In the genomic region with DNA sequence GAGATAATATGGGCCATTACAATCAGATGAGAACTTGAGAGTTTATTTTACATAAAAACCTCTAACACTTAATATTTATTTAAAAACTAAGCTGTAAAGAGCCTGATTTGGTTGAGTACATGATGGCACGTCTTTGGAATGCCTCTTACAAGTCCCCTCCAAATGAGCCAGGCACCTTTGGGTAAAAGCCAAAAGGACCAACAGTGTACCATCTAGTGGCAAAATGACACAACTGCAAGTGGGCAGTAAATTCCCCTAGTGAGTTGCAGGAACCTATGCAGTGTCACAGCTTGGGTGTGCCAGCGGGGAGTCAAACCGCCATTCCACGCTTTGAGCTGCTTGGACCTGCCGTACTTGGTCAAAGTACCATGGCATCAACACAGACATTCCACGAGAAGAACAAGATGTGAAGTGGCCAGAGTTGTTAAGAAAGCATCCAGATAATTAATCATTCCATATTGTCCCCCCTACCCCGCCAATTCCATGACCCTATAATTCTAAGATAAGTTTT, we compare ENCODE assay signal across 8 cellular contexts.
A peak's percentile ranks its signal among the peaks of the same experiment; 100 is the strongest.
DNase-seq lines count a peak whose midpoint lies in the region; ATAC-seq and TF ChIP-seq lines count a peak whose summit lies in the region.

No MANE protein-coding gene starts in this region.

- TF ChIP-seq CTCF in AG04449 (IDR thresholded peaks at IDR 0.05; ENCODE audit: insufficient read depth, low read length, missing control alignments) (peak; percentile 74), ovary (IDR thresholded peaks at IDR 0.05) (peak in 2 of 3 donors; percentile 29 to 32)

- DNase-seq in AG04449 (ENCODE audit: low read depth, low spot score) (peak; percentile 19), GM04504 (ENCODE audit: low read depth) (peak; percentile 41), NCI-H226 (peak; percentile 51), globus pallidus (ENCODE audit: low spot score) (peak; percentile 66), ovary (no peak)
- DNase-seq in activated T-cell treated with anti-CD3 and anti-CD28 coated beads, Interleukin-2, amount 50 U/mL, for 48 hours = peak; percentile 33 to 43

- no peak for TF ChIP-seq POLR2A in ovary (IDR thresholded peaks at IDR 0.05)

- POLR2A ChIA-PET in AG04449 (lab: Yijun Ruan, JAX) = no interaction called here

- no peak overlapping the region for H3K4me3 ChIP-seq in AG04449 (ENCODE audit: low read depth, low read length)
- no peak overlapping the region for H3K4me3 ChIP-seq in ovary

- no peaks in the 10 kb centered on the region for H3K36me3 ChIP-seq in ovary

- H3K4me1 ChIP-seq in ovary (ENCODE audit: insufficient read depth) = peaks cover 10% of the 10 kb centered on the region

- intact Hi-C loops in ovary (cut with DNase I) = loop anchor here in 1 of 4 donors (10.0 kb wide), 1 partner anchor 71 kb away; no protein-coding TSS in a partner anchor

- peak; percentile 36 for TF ChIP-seq EP300 in ovary (IDR thresholded peaks at IDR 0.05)

- no peaks in the 10 kb centered on the region for H3K27me3 ChIP-seq in ovary

- WGBS in ovary, 3 donors = 56 to 83% (median 78%) methylated on average over 7 of the region's 7 CpGs

- CTCF ChIA-PET in AG04449 (lab: Yijun Ruan, JAX) = interaction anchor here (0.8 to 11.3 kb wide), 20 partner anchors 8 to 262 kb away, joined by 3 to 166 read pairs (median 4); no protein-coding TSS in a partner anchor

- peak; percentile 61 for ATAC-seq in HG02885 (IDR thresholded peaks at IDR 0.05; ENCODE audit: poor library complexity, unreplicated experiment)
- no peak for ATAC-seq in HG03565 (IDR thresholded peaks at IDR 0.05; ENCODE audit: unreplicated experiment)

- H3K9me3 ChIP-seq in ovary = no peaks in the 10 kb centered on the region

- no peak overlapping the region for H3K27ac ChIP-seq in ovary

Comparison
In these comparisons a context has a peak if more than half of its experiments do, and no peak if none do; other contexts are left out.
1. DNase-seq: peak in AG04449 (single experiment), GM04504 (single experiment), NCI-H226 (single experiment), activated T-cell treated with anti-CD3 and anti-CD28 coated beads, Interleukin-2, amount 50 U/mL, for 48 hours (2 of 2) and globus pallidus (single experiment); none in ovary (0 of 5).